In the genomic region with DNA sequence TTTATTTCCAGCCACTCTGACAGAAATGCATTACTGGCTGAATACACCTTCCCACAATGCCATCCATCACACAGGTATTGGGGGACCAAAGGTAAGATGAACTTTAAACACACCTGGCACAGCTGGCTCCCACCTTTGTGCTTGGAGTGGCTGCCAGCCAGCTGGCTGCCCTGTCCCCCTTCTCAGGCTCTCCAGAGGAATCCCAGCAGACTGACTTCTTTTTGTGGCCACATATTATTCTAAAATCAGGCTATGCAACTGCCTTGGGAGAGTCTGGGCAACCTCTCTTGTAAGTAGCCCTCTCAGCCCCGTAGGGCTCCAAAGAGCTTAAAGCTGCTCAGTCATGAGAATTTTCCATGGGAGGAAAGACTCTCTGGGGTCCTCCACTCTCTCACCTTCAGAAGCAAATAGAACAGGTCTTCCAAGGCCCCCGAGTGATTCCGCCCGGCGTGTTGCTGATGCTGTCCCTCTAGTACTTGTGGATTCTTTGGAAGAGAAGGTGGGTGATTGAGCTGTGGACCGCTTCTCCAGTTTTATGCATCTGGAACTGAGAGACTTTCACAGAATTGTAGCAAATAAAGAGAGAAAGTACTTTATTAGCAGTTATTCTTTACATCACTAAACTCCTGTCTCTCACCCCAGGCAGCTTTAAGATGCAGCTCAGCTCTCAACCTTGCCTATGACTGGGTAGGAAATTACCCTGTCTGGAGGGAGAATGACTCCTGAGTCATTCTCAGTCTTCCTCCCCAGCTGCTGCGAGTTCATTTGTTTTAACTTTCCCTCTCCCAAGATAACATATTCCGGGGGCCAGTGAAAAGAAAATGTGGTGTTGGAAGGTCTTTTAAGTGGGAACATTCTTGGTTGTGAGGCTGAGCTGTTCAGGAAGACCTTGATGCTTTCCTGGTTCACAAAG, we compare ENCODE assay signal across 1 cellular context.
TF ChIP-seq lines count a peak whose summit lies in the region.

No MANE protein-coding gene starts in this region.

TF ChIP-seq in K562, 482 proteins besides CTCF, POLR2A, EP300 and RAD21 (continued from another document and continues in another):
- TF ChIP-seq NFATC3 (IDR thresholded peaks at IDR 0.05) (no peak), FOXA3 (CRISPR knock-in tag; conservative IDR thresholded peaks at IDR 0.05 in 1 of 2, IDR thresholded peaks at IDR 0.05 in 1 of 2) (no peak), ZNF695 (CRISPR knock-in tag; IDR thresholded peaks at IDR 0.05) (no peak), SMARCA4 (IDR thresholded peaks at IDR 0.05) (peak; percentile 49; the same call in 1 of the 2 replicates), SMARCC2 (IDR thresholded peaks at IDR 0.05; ENCODE audit: low read depth) (0 out of 2 replicates have a peak, but pooled peaks have one; percentile 34), HDAC2 (IDR thresholded peaks at IDR 0.05) (no peak), TCF3 (CRISPR knock-in tag; IDR thresholded peaks at IDR 0.05) (peak; percentile 37), ARID1B (IDR thresholded peaks at IDR 0.05) (peak; percentile 49; the same call in 1 of the 2 replicates), NR4A1 (CRISPR knock-in tag; IDR thresholded peaks at IDR 0.05) (no peak), NR4A1 (tag; IDR thresholded peaks at IDR 0.05) (no peak), CBFA2T3 (IDR thresholded peaks at IDR 0.05) (peak; percentile 49; the same call in 1 of the 2 replicates), JUND (IDR thresholded peaks at IDR 0.05; ENCODE audit: borderline replicate concordance, low read depth, low read length) (peak; percentile 38; the same call in 1 of the 2 replicates), JUND (tag; IDR thresholded peaks at IDR 0.05; ENCODE audit: borderline replicate concordance, low read depth, low read length) (0 out of 3 replicates have a peak, but pooled peaks have one; percentile 8), SREBF1 (IDR thresholded peaks at IDR 0.05; ENCODE audit: borderline replicate concordance, low read depth, low read length) (no peak), MTA1 (IDR thresholded peaks at IDR 0.05; ENCODE audit: borderline replicate concordance) (no peak), ZNF316 (IDR thresholded peaks at IDR 0.05) (peak; percentile 35), NONO (IDR thresholded peaks at IDR 0.05; ENCODE audit: low read depth in 2 of 2, low read length in 1 of 2) (no peak), ZNF3 (CRISPR knock-in tag; IDR thresholded peaks at IDR 0.05) (no peak), MAFG (tag; conservative IDR thresholded peaks at IDR 0.05) (peak; percentile 22; the same call in 1 of the 2 replicates), RUNX1 (IDR thresholded peaks at IDR 0.05; ENCODE audit: low read depth) (no peak), PPARD (CRISPR knock-in tag; IDR thresholded peaks at IDR 0.05) (no peak), RBM15 (IDR thresholded peaks at IDR 0.05; ENCODE audit: insufficient read depth, low read length) (no peak), BCOR (IDR thresholded peaks at IDR 0.05) (no peak), NCOA4 (IDR thresholded peaks at IDR 0.05; ENCODE audit: partially characterized antibody) (no peak), STAT5A (IDR thresholded peaks at IDR 0.05; ENCODE audit: borderline replicate concordance, low read length) (no peak), MAZ (CRISPR knock-in tag; conservative IDR thresholded peaks at IDR 0.05 in 1 of 2, IDR thresholded peaks at IDR 0.05 in 1 of 2) (no peak), COPS2 (conservative IDR thresholded peaks at IDR 0.05) (no peak), ETV5 (CRISPR knock-in tag; IDR thresholded peaks at IDR 0.05; ENCODE audit: low read depth) (0 out of 2 replicates have a peak, but pooled peaks have one; percentile 34), ZBTB17 (CRISPR knock-in tag; IDR thresholded peaks at IDR 0.05) (no peak), SP2 (IDR thresholded peaks at IDR 0.05; ENCODE audit: extremely low read depth, low read depth, low read length, poor library complexity, severe bottlenecking) (no peak), NFRKB (IDR thresholded peaks at IDR 0.05; ENCODE audit: low read depth) (no peak), DPF2 (IDR thresholded peaks at IDR 0.05) (peak; percentile 70), ZNF311 (CRISPR knock-in tag; IDR thresholded peaks at IDR 0.05) (no peak), RFX1 (IDR thresholded peaks at IDR 0.05) (no peak), C11orf30 (IDR thresholded peaks at IDR 0.05; ENCODE audit: low read depth) (peak; percentile 41; the same call in 1 of the 2 replicates), MAFF (IDR thresholded peaks at IDR 0.05; ENCODE audit: low read length) (peak; percentile 8; the same call in 1 of the 2 replicates)
- TF ChIP-seq, protein P1, sequence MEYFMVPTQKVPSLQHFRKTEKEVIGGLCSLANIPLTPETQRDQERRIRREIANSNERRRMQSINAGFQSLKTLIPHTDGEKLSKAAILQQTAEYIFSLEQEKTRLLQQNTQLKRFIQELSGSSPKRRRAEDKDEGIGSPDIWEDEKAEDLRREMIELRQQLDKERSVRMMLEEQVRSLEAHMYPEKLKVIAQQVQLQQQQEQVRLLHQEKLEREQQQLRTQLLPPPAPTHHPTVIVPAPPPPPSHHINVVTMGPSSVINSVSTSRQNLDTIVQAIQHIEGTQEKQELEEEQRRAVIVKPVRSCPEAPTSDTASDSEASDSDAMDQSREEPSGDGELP (CRISPR knock-in tag; IDR thresholded peaks at IDR 0.05; ENCODE audit: borderline replicate concordance), result no peak; the same call in 1 of the 2 replicates
- TF ChIP-seq, protein P2, sequence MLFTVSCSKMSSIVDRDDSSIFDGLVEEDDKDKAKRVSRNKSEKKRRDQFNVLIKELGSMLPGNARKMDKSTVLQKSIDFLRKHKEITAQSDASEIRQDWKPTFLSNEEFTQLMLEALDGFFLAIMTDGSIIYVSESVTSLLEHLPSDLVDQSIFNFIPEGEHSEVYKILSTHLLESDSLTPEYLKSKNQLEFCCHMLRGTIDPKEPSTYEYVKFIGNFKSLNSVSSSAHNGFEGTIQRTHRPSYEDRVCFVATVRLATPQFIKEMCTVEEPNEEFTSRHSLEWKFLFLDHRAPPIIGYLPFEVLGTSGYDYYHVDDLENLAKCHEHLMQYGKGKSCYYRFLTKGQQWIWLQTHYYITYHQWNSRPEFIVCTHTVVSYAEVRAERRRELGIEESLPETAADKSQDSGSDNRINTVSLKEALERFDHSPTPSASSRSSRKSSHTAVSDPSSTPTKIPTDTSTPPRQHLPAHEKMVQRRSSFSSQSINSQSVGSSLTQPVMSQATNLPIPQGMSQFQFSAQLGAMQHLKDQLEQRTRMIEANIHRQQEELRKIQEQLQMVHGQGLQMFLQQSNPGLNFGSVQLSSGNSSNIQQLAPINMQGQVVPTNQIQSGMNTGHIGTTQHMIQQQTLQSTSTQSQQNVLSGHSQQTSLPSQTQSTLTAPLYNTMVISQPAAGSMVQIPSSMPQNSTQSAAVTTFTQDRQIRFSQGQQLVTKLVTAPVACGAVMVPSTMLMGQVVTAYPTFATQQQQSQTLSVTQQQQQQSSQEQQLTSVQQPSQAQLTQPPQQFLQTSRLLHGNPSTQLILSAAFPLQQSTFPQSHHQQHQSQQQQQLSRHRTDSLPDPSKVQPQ (CRISPR knock-in tag; IDR thresholded peaks at IDR 0.05; ENCODE audit: borderline replicate concordance), result no peak
- TF ChIP-seq, protein P3, sequence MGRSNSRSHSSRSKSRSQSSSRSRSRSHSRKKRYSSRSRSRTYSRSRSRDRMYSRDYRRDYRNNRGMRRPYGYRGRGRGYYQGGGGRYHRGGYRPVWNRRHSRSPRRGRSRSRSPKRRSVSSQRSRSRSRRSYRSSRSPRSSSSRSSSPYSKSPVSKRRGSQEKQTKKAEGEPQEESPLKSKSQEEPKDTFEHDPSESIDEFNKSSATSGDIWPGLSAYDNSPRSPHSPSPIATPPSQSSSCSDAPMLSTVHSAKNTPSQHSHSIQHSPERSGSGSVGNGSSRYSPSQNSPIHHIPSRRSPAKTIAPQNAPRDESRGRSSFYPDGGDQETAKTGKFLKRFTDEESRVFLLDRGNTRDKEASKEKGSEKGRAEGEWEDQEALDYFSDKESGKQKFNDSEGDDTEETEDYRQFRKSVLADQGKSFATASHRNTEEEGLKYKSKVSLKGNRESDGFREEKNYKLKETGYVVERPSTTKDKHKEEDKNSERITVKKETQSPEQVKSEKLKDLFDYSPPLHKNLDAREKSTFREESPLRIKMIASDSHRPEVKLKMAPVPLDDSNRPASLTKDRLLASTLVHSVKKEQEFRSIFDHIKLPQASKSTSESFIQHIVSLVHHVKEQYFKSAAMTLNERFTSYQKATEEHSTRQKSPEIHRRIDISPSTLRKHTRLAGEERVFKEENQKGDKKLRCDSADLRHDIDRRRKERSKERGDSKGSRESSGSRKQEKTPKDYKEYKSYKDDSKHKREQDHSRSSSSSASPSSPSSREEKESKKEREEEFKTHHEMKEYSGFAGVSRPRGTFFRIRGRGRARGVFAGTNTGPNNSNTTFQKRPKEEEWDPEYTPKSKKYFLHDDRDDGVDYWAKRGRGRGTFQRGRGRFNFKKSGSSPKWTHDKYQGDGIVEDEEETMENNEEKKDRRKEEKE (IDR thresholded peaks at IDR 0.05; ENCODE audit: borderline replicate concordance in 1 of 2, control insufficient read depth in 1 of 2, low read depth in 2 of 2, low read length in 1 of 2), result no peak
- TF ChIP-seq, protein P4, sequence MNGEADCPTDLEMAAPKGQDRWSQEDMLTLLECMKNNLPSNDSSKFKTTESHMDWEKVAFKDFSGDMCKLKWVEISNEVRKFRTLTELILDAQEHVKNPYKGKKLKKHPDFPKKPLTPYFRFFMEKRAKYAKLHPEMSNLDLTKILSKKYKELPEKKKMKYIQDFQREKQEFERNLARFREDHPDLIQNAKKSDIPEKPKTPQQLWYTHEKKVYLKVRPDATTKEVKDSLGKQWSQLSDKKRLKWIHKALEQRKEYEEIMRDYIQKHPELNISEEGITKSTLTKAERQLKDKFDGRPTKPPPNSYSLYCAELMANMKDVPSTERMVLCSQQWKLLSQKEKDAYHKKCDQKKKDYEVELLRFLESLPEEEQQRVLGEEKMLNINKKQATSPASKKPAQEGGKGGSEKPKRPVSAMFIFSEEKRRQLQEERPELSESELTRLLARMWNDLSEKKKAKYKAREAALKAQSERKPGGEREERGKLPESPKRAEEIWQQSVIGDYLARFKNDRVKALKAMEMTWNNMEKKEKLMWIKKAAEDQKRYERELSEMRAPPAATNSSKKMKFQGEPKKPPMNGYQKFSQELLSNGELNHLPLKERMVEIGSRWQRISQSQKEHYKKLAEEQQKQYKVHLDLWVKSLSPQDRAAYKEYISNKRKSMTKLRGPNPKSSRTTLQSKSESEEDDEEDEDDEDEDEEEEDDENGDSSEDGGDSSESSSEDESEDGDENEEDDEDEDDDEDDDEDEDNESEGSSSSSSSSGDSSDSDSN (IDR thresholded peaks at IDR 0.05; ENCODE audit: borderline replicate concordance in 1 of 2, low read depth in 2 of 2, low read length in 2 of 2), result no peak
- TF ChIP-seq, protein P5, sequence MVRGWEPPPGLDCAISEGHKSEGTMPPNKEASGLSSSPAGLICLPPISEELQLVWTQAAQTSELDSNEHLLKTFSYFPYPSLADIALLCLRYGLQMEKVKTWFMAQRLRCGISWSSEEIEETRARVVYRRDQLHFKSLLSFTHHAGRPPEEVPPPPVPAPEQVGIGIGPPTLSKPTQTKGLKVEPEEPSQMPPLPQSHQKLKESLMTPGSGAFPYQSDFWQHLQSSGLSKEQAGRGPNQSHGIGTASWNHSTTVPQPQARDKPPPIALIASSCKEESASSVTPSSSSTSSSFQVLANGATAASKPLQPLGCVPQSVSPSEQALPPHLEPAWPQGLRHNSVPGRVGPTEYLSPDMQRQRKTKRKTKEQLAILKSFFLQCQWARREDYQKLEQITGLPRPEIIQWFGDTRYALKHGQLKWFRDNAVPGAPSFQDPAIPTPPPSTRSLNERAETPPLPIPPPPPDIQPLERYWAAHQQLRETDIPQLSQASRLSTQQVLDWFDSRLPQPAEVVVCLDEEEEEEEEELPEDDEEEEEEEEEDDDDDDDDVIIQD (CRISPR knock-in tag; IDR thresholded peaks at IDR 0.05), result no peak
- TF ChIP-seq, protein P6, sequence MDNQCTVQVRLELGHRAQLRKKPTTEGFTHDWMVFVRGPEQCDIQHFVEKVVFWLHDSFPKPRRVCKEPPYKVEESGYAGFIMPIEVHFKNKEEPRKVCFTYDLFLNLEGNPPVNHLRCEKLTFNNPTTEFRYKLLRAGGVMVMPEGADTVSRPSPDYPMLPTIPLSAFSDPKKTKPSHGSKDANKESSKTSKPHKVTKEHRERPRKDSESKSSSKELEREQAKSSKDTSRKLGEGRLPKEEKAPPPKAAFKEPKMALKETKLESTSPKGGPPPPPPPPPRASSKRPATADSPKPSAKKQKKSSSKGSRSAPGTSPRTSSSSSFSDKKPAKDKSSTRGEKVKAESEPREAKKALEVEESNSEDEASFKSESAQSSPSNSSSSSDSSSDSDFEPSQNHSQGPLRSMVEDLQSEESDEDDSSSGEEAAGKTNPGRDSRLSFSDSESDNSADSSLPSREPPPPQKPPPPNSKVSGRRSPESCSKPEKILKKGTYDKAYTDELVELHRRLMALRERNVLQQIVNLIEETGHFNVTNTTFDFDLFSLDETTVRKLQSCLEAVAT (IDR thresholded peaks at IDR 0.05), result no peak
- TF ChIP-seq, protein P7, sequence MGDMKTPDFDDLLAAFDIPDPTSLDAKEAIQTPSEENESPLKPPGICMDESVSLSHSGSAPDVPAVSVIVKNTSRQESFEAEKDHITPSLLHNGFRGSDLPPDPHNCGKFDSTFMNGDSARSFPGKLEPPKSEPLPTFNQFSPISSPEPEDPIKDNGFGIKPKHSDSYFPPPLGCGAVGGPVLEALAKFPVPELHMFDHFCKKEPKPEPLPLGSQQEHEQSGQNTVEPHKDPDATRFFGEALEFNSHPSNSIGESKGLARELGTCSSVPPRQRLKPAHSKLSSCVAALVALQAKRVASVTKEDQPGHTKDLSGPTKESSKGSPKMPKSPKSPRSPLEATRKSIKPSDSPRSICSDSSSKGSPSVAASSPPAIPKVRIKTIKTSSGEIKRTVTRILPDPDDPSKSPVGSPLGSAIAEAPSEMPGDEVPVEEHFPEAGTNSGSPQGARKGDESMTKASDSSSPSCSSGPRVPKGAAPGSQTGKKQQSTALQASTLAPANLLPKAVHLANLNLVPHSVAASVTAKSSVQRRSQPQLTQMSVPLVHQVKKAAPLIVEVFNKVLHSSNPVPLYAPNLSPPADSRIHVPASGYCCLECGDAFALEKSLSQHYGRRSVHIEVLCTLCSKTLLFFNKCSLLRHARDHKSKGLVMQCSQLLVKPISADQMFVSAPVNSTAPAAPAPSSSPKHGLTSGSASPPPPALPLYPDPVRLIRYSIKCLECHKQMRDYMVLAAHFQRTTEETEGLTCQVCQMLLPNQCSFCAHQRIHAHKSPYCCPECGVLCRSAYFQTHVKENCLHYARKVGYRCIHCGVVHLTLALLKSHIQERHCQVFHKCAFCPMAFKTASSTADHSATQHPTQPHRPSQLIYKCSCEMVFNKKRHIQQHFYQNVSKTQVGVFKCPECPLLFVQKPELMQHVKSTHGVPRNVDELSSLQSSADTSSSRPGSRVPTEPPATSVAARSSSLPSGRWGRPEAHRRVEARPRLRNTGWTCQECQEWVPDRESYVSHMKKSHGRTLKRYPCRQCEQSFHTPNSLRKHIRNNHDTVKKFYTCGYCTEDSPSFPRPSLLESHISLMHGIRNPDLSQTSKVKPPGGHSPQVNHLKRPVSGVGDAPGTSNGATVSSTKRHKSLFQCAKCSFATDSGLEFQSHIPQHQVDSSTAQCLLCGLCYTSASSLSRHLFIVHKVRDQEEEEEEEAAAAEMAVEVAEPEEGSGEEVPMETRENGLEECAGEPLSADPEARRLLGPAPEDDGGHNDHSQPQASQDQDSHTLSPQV (IDR thresholded peaks at IDR 0.05), result no peak
- TF ChIP-seq, protein P8, sequence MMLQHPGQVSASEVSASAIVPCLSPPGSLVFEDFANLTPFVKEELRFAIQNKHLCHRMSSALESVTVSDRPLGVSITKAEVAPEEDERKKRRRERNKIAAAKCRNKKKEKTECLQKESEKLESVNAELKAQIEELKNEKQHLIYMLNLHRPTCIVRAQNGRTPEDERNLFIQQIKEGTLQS (IDR thresholded peaks at IDR 0.05), result peak; percentile 30; the same call in 1 of the 2 replicates
- TF ChIP-seq, protein P8 (CRISPR knock-in tag; conservative IDR thresholded peaks at IDR 0.05), result no peak
